Comparison of ENCODE assay signal across 25 cellular contexts in genomic region chr13:75049936-75050335, GRCh38.
"Had no signal": no experiment of that assay in that cellular context is flagged by ENCODE, and none has a peak within 500 bp of the region (broad histone marks: within the 10 kb centered on the region; RNA-seq: fewer than 3 reads in every experiment).

No MANE protein-coding gene starts in this region.

- H3K9me3 Mint-ChIP-seq: endodermal cell had no signal

- H3K36me3 ChIP-seq: heart left ventricle, neutrophil, right lobe of liver, tibial nerve, upper lobe of right lung, vagina had no signal

- H3K4me3 ChIP-seq: coronary artery, heart left ventricle, mucosa of descending colon, psoas muscle, right lobe of liver, testis, tibial nerve, upper lobe of right lung, vagina had no signal

- H3K27ac ChIP-seq: coronary artery, neutrophil, psoas muscle, right lobe of liver, testis, tibial nerve, upper lobe of right lung, vagina had no signal

- H3K36me3 Mint-ChIP-seq: naive thymus-derived CD8-positive, alpha-beta T cell; stimulated activated naive B cell treated with anti-CD40 and anti-IgM and Interleukin-4, amounts not matched to agents 10 μg/mL and 1 μg/mL and 100 μg/mL, for 72 hours had no signal

- H3K27me3 ChIP-seq: heart left ventricle, neutrophil, right lobe of liver, testis, tibial nerve, upper lobe of right lung, vagina had no signal

- ATAC-seq: heart left ventricle; left colon; mucosa of descending colon; naive thymus-derived CD8-positive, alpha-beta T cell; psoas muscle; right lobe of liver; stimulated activated naive B cell treated with anti-CD40 and anti-IgM and Interleukin-4, amounts not matched to agents 10 μg/mL and 1 μg/mL and 100 μg/mL, for 72 hours; stimulated activated naive CD8-positive, alpha-beta T cell treated with anti-CD3 and anti-CD28 coated beads, Interleukin-15, amount 100 ng/mL, for 72 hours; upper lobe of right lung had no signal

- DNase-seq: cerebellar nuclear complex; effector CD4-positive, alpha-beta T cell; endodermal cell; erythroblast; foreskin melanocyte; heart left ventricle; hypothalamus; immature natural killer cell; kidney; left colon; mucosa of descending colon; naive thymus-derived CD8-positive, alpha-beta T cell; psoas muscle; right lobe of liver; stimulated activated CD4-positive, alpha-beta T cell treated with anti-CD3 and anti-CD28 coated beads, Interleukin-2, amount 100 ng/mL, for 24 hours; stimulated activated CD4-positive, alpha-beta T cell treated with anti-CD3 and anti-CD28 coated beads, Interleukin-4, amount 100 ng/mL, for 4 hours; stimulated activated naive B cell treated with anti-CD40 and anti-IgM and Interleukin-4, amounts not matched to agents 10 μg/mL and 1 μg/mL and 100 μg/mL, for 72 hours; stimulated activated naive CD8-positive, alpha-beta T cell treated with anti-CD3 and anti-CD28 coated beads, Interleukin-15, amount 100 ng/mL, for 72 hours; testis; upper lobe of right lung had no signal

- H3K4me3 Mint-ChIP-seq: endodermal cell; immature natural killer cell; naive thymus-derived CD8-positive, alpha-beta T cell; stimulated activated naive B cell treated with anti-CD40 and anti-IgM and Interleukin-4, amounts not matched to agents 10 μg/mL and 1 μg/mL and 100 μg/mL, for 72 hours; stimulated activated naive CD8-positive, alpha-beta T cell treated with anti-CD3 and anti-CD28 coated beads, Interleukin-15, amount 100 ng/mL, for 72 hours had no signal

- H3K27ac Mint-ChIP-seq: endodermal cell; immature natural killer cell; naive thymus-derived CD8-positive, alpha-beta T cell; stimulated activated naive B cell treated with anti-CD40 and anti-IgM and Interleukin-4, amounts not matched to agents 10 μg/mL and 1 μg/mL and 100 μg/mL, for 72 hours; stimulated activated naive CD8-positive, alpha-beta T cell treated with anti-CD3 and anti-CD28 coated beads, Interleukin-15, amount 100 ng/mL, for 72 hours had no signal

- H3K4me1 Mint-ChIP-seq: immature natural killer cell; naive thymus-derived CD8-positive, alpha-beta T cell; stimulated activated naive B cell treated with anti-CD40 and anti-IgM and Interleukin-4, amounts not matched to agents 10 μg/mL and 1 μg/mL and 100 μg/mL, for 72 hours; stimulated activated naive CD8-positive, alpha-beta T cell treated with anti-CD3 and anti-CD28 coated beads, Interleukin-15, amount 100 ng/mL, for 72 hours had no signal

- H3K4me1 ChIP-seq: heart left ventricle, psoas muscle, right lobe of liver, testis, tibial nerve, upper lobe of right lung, vagina had no signal

- H3K9me3 ChIP-seq: mucosa of descending colon, neutrophil, psoas muscle, right lobe of liver, testis, tibial nerve, upper lobe of right lung, vagina had no signal

- FAIRE-seq: endothelial cell of umbilical vein, kidney had no signal

- H3K27me3 Mint-ChIP-seq: stimulated activated naive B cell treated with anti-CD40 and anti-IgM and Interleukin-4, amounts not matched to agents 10 μg/mL and 1 μg/mL and 100 μg/mL, for 72 hours; stimulated activated naive CD8-positive, alpha-beta T cell treated with anti-CD3 and anti-CD28 coated beads, Interleukin-15, amount 100 ng/mL, for 72 hours had no signal
